ENCODE assay signal across 11 cellular contexts in genomic region chr9:119736478-119737454, GRCh38.
A peak's percentile ranks its signal among the peaks of the same experiment; 100 is the strongest.
DNase-seq lines count a peak whose midpoint lies in the region; ATAC-seq, FAIRE-seq and TF ChIP-seq lines count a peak whose summit lies in the region.
"Had no signal": no experiment of that assay in that cellular context is flagged by ENCODE, and none has a peak within 500 bp of the region (broad histone marks: within the 10 kb centered on the region; RNA-seq: fewer than 3 reads in every experiment).

No MANE protein-coding gene starts in this region.

- peaks cover 3% of the 10 kb centered on the region for H3K9me3 ChIP-seq in CD4-positive, alpha-beta T cell (ENCODE audit: control insufficient read depth, low read length)
- peaks cover 6% of the 10 kb centered on the region for H3K9me3 ChIP-seq in psoas muscle

- H3K27ac ChIP-seq in angular gyrus (ENCODE audit: low read depth, low read length) = peak overlapping the region; percentile 4
- no peak overlapping the region for H3K27ac ChIP-seq in CD4-positive, alpha-beta T cell (ENCODE audit: low read depth, low read length)
- H3K27ac ChIP-seq in psoas muscle = no peak overlapping the region

- CTCF ChIA-PET in CD4-positive, alpha-beta T cell (lab: Charles Lee) = no interaction called here

- no peaks in the 10 kb centered on the region for H3K4me1 Mint-ChIP-seq in CD4-positive, alpha-beta T cell (ENCODE audit: low read depth)
- no peaks in the 10 kb centered on the region for H3K4me1 Mint-ChIP-seq in natural killer cell

- ATAC-seq in GM21360 (IDR thresholded peaks at IDR 0.05; ENCODE audit: unreplicated experiment) = peak; percentile 100
- peak; percentile 99 for ATAC-seq in HG03342 (IDR thresholded peaks at IDR 0.05; ENCODE audit: unreplicated experiment)
- no peak for ATAC-seq in CD4-positive, alpha-beta T cell (ENCODE audit: poor library complexity)
- no peak for ATAC-seq in natural killer cell
- ATAC-seq in psoas muscle = no peak

- intact Hi-C loops in CD4-positive, alpha-beta T cell (cut with DNase I, micrococcal nuclease) = no loop called here
- intact Hi-C loops in natural killer cell (cut with micrococcal nuclease) = no loop called here
- intact Hi-C loops in psoas muscle (cut with DNase I) = no loop called here

- H3K36me3 ChIP-seq in psoas muscle (ENCODE audit: insufficient read depth in 1 of 2, low read depth in 1 of 2) = no peaks in the 10 kb centered on the region

- H3K4me1 ChIP-seq in psoas muscle = no peaks in the 10 kb centered on the region

- no peaks in the 10 kb centered on the region for H3K27me3 ChIP-seq in CD4-positive, alpha-beta T cell (ENCODE audit: control insufficient read depth, insufficient read depth, low read length)
- no peaks in the 10 kb centered on the region for H3K27me3 ChIP-seq in psoas muscle (ENCODE audit: insufficient read depth in 3 of 3, low read length in 2 of 3)

- no peaks in the 10 kb centered on the region for H3K36me3 Mint-ChIP-seq in CD4-positive, alpha-beta T cell (ENCODE audit: low read depth)
- H3K36me3 Mint-ChIP-seq in natural killer cell = no peaks in the 10 kb centered on the region
- H3K36me3 Mint-ChIP-seq: activated naive CD8-positive, alpha-beta T cell had no signal

- no peak for FAIRE-seq in RCC 7860 (lab: Jason Lieb, UNC)

- no peak overlapping the region for H3K27ac Mint-ChIP-seq in CD4-positive, alpha-beta T cell
- no peak overlapping the region for H3K27ac Mint-ChIP-seq in natural killer cell
- H3K27ac Mint-ChIP-seq: activated naive CD8-positive, alpha-beta T cell had no signal

- no peak overlapping the region for H3K4me3 Mint-ChIP-seq in CD4-positive, alpha-beta T cell
- H3K4me3 Mint-ChIP-seq in natural killer cell = no peak overlapping the region
- H3K4me3 Mint-ChIP-seq: activated naive CD8-positive, alpha-beta T cell had no signal

- WGBS in psoas muscle, 3 donors = 30 to 42% (median 39%) methylated on average over 13 of the region's 13 CpGs

- H3K4me3 ChIP-seq in GM12865 (ENCODE audit: low read depth, low read length) = no peak overlapping the region
- no peak overlapping the region for H3K4me3 ChIP-seq in psoas muscle

- peaks cover 5% of the 10 kb centered on the region for H3K9me3 Mint-ChIP-seq in CD4-positive, alpha-beta T cell
- peaks cover 9 to 10% of the 10 kb centered on the region in 2 donors for H3K9me3 Mint-ChIP-seq in natural killer cell

- TF ChIP-seq CTCF in GM12865 (IDR thresholded peaks at IDR 0.05; ENCODE audit: insufficient read depth, low read depth, low read length, missing control alignments) (no peak), natural killer cell (IDR thresholded peaks at IDR 0.05) (no peak), psoas muscle (IDR thresholded peaks at IDR 0.05) (no peak)
- no peak for TF ChIP-seq CTCF in CD4-positive, alpha-beta T cell (IDR thresholded peaks at IDR 0.05)

- H3K27me3 Mint-ChIP-seq in CD4-positive, alpha-beta T cell = no peaks in the 10 kb centered on the region
- H3K27me3 Mint-ChIP-seq in natural killer cell (ENCODE audit: low read depth in 2 of 2) = no peaks in the 10 kb centered on the region
- H3K27me3 Mint-ChIP-seq: activated naive CD8-positive, alpha-beta T cell had no signal

- POLR2A ChIA-PET in CD4-positive, alpha-beta T cell (lab: Charles Lee) = no interaction called here

- peak; percentile 73 for DNase-seq in GM12865 (ENCODE audit: low read depth)
- DNase-seq in RCC 7860 (ENCODE audit: low spot score) = no peak
- DNase-seq in CD4-positive, alpha-beta T cell = no peak
- DNase-seq in natural killer cell = no peak
- DNase-seq in psoas muscle = no peak
- DNase-seq: GDM1; stimulated activated CD4-positive, alpha-beta T cell treated with anti-CD3 and anti-CD28 coated beads, Interleukin-12 subunit alpha, Interleukin-12 subunit beta, amount 100 ng/mL, for 4 hours had no signal

Comparison
In these comparisons a context has a peak if more than half of its experiments do, and no peak if none do; other contexts are left out.
1. ATAC-seq: peak in GM21360 (single experiment) and HG03342 (single experiment); none in CD4-positive, alpha-beta T cell (single experiment), natural killer cell (0 of 3) and psoas muscle (0 of 4).